Comparison of ENCODE assay signal across 25 cellular contexts in the genomic region with DNA sequence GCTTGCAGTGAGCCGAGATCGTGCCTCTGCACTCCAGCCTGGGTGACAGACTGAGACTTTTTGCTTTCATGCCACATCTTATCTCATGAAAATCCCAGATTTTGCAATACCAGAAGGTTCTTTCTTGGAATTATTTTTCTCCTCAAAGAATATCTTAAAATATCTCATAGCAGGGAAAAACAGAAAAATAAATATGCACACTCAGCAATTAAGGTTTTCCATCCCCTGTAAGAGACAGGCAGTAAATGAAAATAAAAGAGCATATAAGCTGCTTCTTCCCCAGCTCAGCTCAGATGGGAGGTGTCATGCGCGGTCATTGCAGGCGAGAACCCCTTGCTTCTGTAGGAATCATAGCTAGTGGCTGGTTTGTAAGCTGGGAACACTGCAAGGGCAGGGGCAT.
"Had no signal": no experiment of that assay in that cellular context is flagged by ENCODE, and none has a peak within 500 bp of the region (broad histone marks: within the 10 kb centered on the region; RNA-seq: fewer than 3 reads in every experiment).

No MANE protein-coding gene starts in this region.

- FAIRE-seq: HTR-8/SVneo, RCC 7860 had no signal

- H3K4me3 ChIP-seq: PC-9, SJSA1, SK-N-MC had no signal

- H2AFZ ChIP-seq: PC-9 had no signal

- H3K9ac ChIP-seq: KMS-11 had no signal

- H3K27me3 ChIP-seq: SJSA1 had no signal

- DNase-seq: MV-4-11; NCI-H1048; NCI-H1105; NCI-H1417; NCI-H1436 treated with DMSO at 0.1 percent for 48 hours; NCI-H1694 treated with DMSO at 0.1 percent for 48 hours; NCI-H1930; NCI-H2081; NCI-H226; NCI-H446; NCI-H510A; NCI-H524 treated with DMSO at 0.1 percent for 48 hours; NCI-H69; NCI-H774; NK-92 treated with Interleukin-12 subunit alpha and Interleukin-12 subunit beta, amount 100 ng/mL, for 24 hours; PC-9; Right ventricle myocardium superior; RPMI8226; SIG-M5 had no signal

- H3K36me3 ChIP-seq: SJSA1 had no signal

- H3K4me1 ChIP-seq: SJSA1 had no signal

- H3K27ac ChIP-seq: HL-60, KMS-11, SJSA1, SK-N-MC had no signal

- H3K4me2 ChIP-seq: KMS-11, PC-9 had no signal

- H3K9me3 ChIP-seq: SJSA1 had no signal
